ENCODE assay signal across 1 cellular context in the genomic region with DNA sequence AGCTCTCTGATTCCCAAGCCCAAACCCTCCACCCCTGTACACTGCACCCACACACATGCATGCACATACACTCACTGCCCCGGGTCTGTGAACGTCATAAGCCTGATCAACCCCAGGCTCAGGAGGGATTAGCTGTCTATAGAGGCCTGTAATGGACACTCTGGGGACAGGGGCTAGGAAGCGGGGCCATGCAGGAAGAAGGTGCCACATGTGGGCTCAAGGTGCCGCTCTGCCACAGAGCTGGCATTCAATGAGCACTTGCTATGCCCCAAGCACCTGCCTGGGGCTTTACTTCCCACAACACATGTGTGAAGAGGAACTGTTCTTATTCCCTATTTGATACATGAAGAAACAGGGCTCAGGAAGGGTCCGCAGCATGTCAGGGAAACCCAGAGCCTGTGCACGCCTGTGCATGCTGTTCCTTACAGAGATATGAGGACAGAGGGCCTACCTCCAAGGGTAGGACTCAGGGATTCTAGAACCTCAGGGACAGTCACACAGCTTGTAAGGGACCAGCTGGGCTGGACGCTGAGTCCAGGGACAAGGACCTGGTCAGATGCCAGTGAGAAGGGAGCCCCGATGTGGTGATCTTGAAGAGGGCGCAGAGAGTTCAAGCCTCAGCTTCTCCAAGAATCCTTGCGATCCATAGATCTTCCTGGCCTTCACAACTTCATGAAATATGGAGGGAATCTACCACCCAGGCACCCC.
TF ChIP-seq lines count a peak whose summit lies in the region.

No MANE protein-coding gene starts in this region.

TF ChIP-seq in A549, 52 proteins besides CTCF, POLR2A, EP300 and RAD21:
- TF ChIP-seq, protein P1, sequence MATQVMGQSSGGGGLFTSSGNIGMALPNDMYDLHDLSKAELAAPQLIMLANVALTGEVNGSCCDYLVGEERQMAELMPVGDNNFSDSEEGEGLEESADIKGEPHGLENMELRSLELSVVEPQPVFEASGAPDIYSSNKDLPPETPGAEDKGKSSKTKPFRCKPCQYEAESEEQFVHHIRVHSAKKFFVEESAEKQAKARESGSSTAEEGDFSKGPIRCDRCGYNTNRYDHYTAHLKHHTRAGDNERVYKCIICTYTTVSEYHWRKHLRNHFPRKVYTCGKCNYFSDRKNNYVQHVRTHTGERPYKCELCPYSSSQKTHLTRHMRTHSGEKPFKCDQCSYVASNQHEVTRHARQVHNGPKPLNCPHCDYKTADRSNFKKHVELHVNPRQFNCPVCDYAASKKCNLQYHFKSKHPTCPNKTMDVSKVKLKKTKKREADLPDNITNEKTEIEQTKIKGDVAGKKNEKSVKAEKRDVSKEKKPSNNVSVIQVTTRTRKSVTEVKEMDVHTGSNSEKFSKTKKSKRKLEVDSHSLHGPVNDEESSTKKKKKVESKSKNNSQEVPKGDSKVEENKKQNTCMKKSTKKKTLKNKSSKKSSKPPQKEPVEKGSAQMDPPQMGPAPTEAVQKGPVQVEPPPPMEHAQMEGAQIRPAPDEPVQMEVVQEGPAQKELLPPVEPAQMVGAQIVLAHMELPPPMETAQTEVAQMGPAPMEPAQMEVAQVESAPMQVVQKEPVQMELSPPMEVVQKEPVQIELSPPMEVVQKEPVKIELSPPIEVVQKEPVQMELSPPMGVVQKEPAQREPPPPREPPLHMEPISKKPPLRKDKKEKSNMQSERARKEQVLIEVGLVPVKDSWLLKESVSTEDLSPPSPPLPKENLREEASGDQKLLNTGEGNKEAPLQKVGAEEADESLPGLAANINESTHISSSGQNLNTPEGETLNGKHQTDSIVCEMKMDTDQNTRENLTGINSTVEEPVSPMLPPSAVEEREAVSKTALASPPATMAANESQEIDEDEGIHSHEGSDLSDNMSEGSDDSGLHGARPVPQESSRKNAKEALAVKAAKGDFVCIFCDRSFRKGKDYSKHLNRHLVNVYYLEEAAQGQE (IDR thresholded peaks at IDR 0.05) = no peak
- TF ChIP-seq RARB (CRISPR knock-in tag; IDR thresholded peaks at IDR 0.05) (no peak), FOXS1 (CRISPR knock-in tag; IDR thresholded peaks at IDR 0.05) (no peak), KDM5A (IDR thresholded peaks at IDR 0.05) (no peak), HOXA7 (CRISPR knock-in tag; IDR thresholded peaks at IDR 0.05) (no peak), CEBPB (IDR thresholded peaks at IDR 0.05) (no peak), HEYL (CRISPR knock-in tag; IDR thresholded peaks at IDR 0.05) (no peak), RNF2 (IDR thresholded peaks at IDR 0.05; ENCODE audit: borderline replicate concordance, low read depth) (no peak), ZC3H11A (IDR thresholded peaks at IDR 0.05) (no peak), CHD2 (IDR thresholded peaks at IDR 0.05; ENCODE audit: low read length, partially characterized antibody) (no peak), HOXB13 (CRISPR knock-in tag; IDR thresholded peaks at IDR 0.05; ENCODE audit: low read depth) (no peak), JUN (IDR thresholded peaks at IDR 0.05) (no peak)
